In genomic region chr9:73689091-73689870, GRCh38 we compare ENCODE assay signal across 16 cellular contexts.
DNase-seq lines count a peak whose midpoint lies in the region; ATAC-seq and TF ChIP-seq lines count a peak whose summit lies in the region.
"Had no signal": no experiment of that assay in that cellular context is flagged by ENCODE, and none has a peak within 500 bp of the region (broad histone marks: within the 10 kb centered on the region; RNA-seq: fewer than 3 reads in every experiment).

No MANE protein-coding gene starts in this region.

- peak; percentile 69 for DNase-seq in Ammon's horn (ENCODE audit: low spot score)
- peak in 14 of 61 donors; percentile 0 to 23 (median 6) for DNase-seq in caudate nucleus (lab: John Stamatoyannopoulos, UW)
- peak; percentile 3 to 64 for DNase-seq in hippocampal formation (lab: John Stamatoyannopoulos, UW)
- no peak for DNase-seq in neuronal stem cell (ENCODE audit: low spot score)
- DNase-seq in activated CD4-positive, CD25-positive, alpha-beta regulatory T cell (lab: John Stamatoyannopoulos, UW), result no peak
- DNase-seq in ecto neural progenitor cell (ENCODE audit: low spot score), result no peak
- no peak for DNase-seq in osteocyte (ENCODE audit: extremely low spot score, unreplicated experiment)
- DNase-seq: 8988T; COR-L47; GM23248; NCI-H1694; NCI-H2107; NCI-H226; NCI-H526; NK-92 treated with Interleukin-12 subunit alpha and Interleukin-12 subunit beta, amount 100 ng/mL, for 24 hours had no signal

- no peak overlapping the region for H3K4ac ChIP-seq in neuronal stem cell (ENCODE audit: low read length)

- no peaks in the 10 kb centered on the region for H3K36me3 ChIP-seq in neuronal stem cell (replicated peaks in 1 of 2; ENCODE audit: control insufficient read depth in 2 of 2, insufficient read depth in 2 of 2, low read length in 2 of 2)

- no peaks in the 10 kb centered on the region for H3K36me3 Mint-ChIP-seq in osteocyte (ENCODE audit: unreplicated experiment)

- no peak overlapping the region for H3K23ac ChIP-seq in neuronal stem cell (ENCODE audit: low read depth, low read length, poor library complexity)

- no peaks in the 10 kb centered on the region for H3K79me1 ChIP-seq in neuronal stem cell (ENCODE audit: low read depth, low read length)

- no peak for ATAC-seq in GM21515 (IDR thresholded peaks at IDR 0.05; ENCODE audit: unreplicated experiment)

- no peak overlapping the region for H3K27ac Mint-ChIP-seq in osteocyte (ENCODE audit: unreplicated experiment)

- no peak overlapping the region for H3K14ac ChIP-seq in neuronal stem cell (ENCODE audit: low read length)

- WGBS in neuronal stem cell (ENCODE audit: extremely low coverage in 2 of 2, insufficient read length in 2 of 2, insufficient replicate concordance in 1 of 2), 2 donors, result no CpG with 5 or more reads among the region's 5 CpGs

- no peak overlapping the region for H3K18ac ChIP-seq in neuronal stem cell (ENCODE audit: low read length)

- H3K27me3 Mint-ChIP-seq in osteocyte (ENCODE audit: unreplicated experiment), result peaks cover under 1% of the 10 kb centered on the region

- no peak overlapping the region for H4K91ac ChIP-seq in neuronal stem cell (ENCODE audit: low read depth, low read length, poor library complexity)

- peaks cover 0 to 2% of the 10 kb centered on the region in 2 donors for H3K9me3 ChIP-seq in neuronal stem cell (replicated peaks in 1 of 2; ENCODE audit: control insufficient read depth in 2 of 2, insufficient read depth in 1 of 2, low read depth in 1 of 2, low read length in 2 of 2)

- H3K4me2 ChIP-seq in neuronal stem cell (ENCODE audit: insufficient read depth, low read length, poor library complexity, severe bottlenecking), result no peak overlapping the region

- H2BK120ac ChIP-seq in neuronal stem cell (ENCODE audit: low read depth, low read length), result no peak overlapping the region

- no peak for TF ChIP-seq CTCF in osteocyte (IDR thresholded peaks at IDR 0.05)

- no peak overlapping the region for H4K8ac ChIP-seq in neuronal stem cell (ENCODE audit: low read depth, low read length)

- no peak overlapping the region for H2BK15ac ChIP-seq in neuronal stem cell (ENCODE audit: low read length)

- no peaks in the 10 kb centered on the region for H3K4me1 Mint-ChIP-seq in osteocyte (ENCODE audit: unreplicated experiment)

- no peak overlapping the region for H2BK12ac ChIP-seq in neuronal stem cell (ENCODE audit: low read length)

- H2AK5ac ChIP-seq in neuronal stem cell (ENCODE audit: low read depth, low read length), result no peak overlapping the region

- no peaks in the 10 kb centered on the region for H3K27me3 ChIP-seq in neuronal stem cell (ENCODE audit: control insufficient read depth in 3 of 3, insufficient read depth in 3 of 3, low read depth in 1 of 3, low read length in 3 of 3)

- H3K27ac ChIP-seq in caudate nucleus (ENCODE audit: low read depth, low read length) (peak overlapping the region; percentile 48), neuronal stem cell (replicated peaks; ENCODE audit: low read length) (no peak overlapping the region)
- H3K27ac ChIP-seq: GM23248 had no signal

- H3K4me3 Mint-ChIP-seq in osteocyte (ENCODE audit: unreplicated experiment), result no peak overlapping the region

- no peaks in the 10 kb centered on the region for H3K4me1 ChIP-seq in neuronal stem cell (ENCODE audit: control insufficient read depth in 2 of 2, insufficient read depth in 1 of 2, low read depth in 1 of 2, low read length in 2 of 2)

- no peak overlapping the region for H2BK5ac ChIP-seq in neuronal stem cell (ENCODE audit: low read length)

- no peaks in the 10 kb centered on the region for H3K9me3 Mint-ChIP-seq in osteocyte (ENCODE audit: unreplicated experiment)

- no peak overlapping the region for H3K4me3 ChIP-seq in neuronal stem cell (ENCODE audit: low read length in 2 of 2)
- H3K4me3 ChIP-seq: GM23248 had no signal

- peak overlapping the region; percentile 25 for H2AFZ ChIP-seq in neuronal stem cell (ENCODE audit: low read length)
- H2AFZ ChIP-seq: GM23248 had no signal

- H3K9ac ChIP-seq in neuronal stem cell (ENCODE audit: low read depth, low read length, poor library complexity), result no peak overlapping the region
- H3K9ac ChIP-seq: GM23248 had no signal

Comparison
In these comparisons a context has a peak if more than half of its experiments do, and no peak if none do; other contexts are left out.
1. DNase-seq: peak in Ammon's horn (single experiment) and hippocampal formation (2 of 2); none in neuronal stem cell (single experiment), activated CD4-positive, CD25-positive, alpha-beta regulatory T cell (0 of 4), ecto neural progenitor cell (single experiment) and osteocyte (single experiment).